ENCODE assay signal across 14 cellular contexts in genomic region chr5:2203774-2204173, GRCh38.
DNase-seq lines count a peak whose midpoint lies in the region; ATAC-seq and TF ChIP-seq lines count a peak whose summit lies in the region.
"Had no signal": no experiment of that assay in that cellular context is flagged by ENCODE, and none has a peak within 500 bp of the region (broad histone marks: within the 10 kb centered on the region; RNA-seq: fewer than 3 reads in every experiment).

No MANE protein-coding gene starts in this region.

- TF ChIP-seq CTCF in endodermal cell (conservative IDR thresholded peaks at IDR 0.05): no peak

- POLR2A ChIA-PET in activated CD4-positive, alpha-beta T cell treated with anti-CD3 and anti-CD28 coated beads, Interleukin-2, amount 10 ng/mL, durations not matched to agents 7 days and 5 days (lab: Charles Lee): no interaction called here

- H3K27ac Mint-ChIP-seq in activated CD4-positive, alpha-beta T cell treated with anti-CD3 and anti-CD28 coated beads, Interleukin-2, amount 10 ng/mL, durations not matched to agents 7 days and 5 days: no peak overlapping the region
- no peak overlapping the region for H3K27ac Mint-ChIP-seq in endodermal cell
- H3K27ac Mint-ChIP-seq: CD4-positive, CD25-positive, alpha-beta regulatory T cell had no signal

- H3K9me3 ChIP-seq in NT2/D1 (ENCODE audit: insufficient read depth, low read length) (no peaks in the 10 kb centered on the region), endodermal cell (ENCODE audit: control insufficient read depth, low read length) (no peaks in the 10 kb centered on the region)
- H3K9me3 ChIP-seq: BLaER1 had no signal

- CTCF ChIA-PET in activated CD4-positive, alpha-beta T cell treated with anti-CD3 and anti-CD28 coated beads, Interleukin-2, amount 10 ng/mL, durations not matched to agents 7 days and 5 days (lab: Charles Lee): no interaction called here

- H3K9me3 Mint-ChIP-seq in activated CD4-positive, alpha-beta T cell treated with anti-CD3 and anti-CD28 coated beads, Interleukin-2, amount 10 ng/mL, durations not matched to agents 7 days and 5 days: no peaks in the 10 kb centered on the region
- H3K9me3 Mint-ChIP-seq in endodermal cell: no peaks in the 10 kb centered on the region

- no peaks in the 10 kb centered on the region for H3K27me3 ChIP-seq in NT2/D1 (ENCODE audit: insufficient read depth, insufficient read length)
- no peaks in the 10 kb centered on the region for H3K27me3 ChIP-seq in endodermal cell (ENCODE audit: control insufficient read depth, insufficient read depth, low read length, poor library complexity, severe bottlenecking)
- H3K27me3 ChIP-seq: BLaER1 had no signal

- H3K36me3 Mint-ChIP-seq in activated CD4-positive, alpha-beta T cell treated with anti-CD3 and anti-CD28 coated beads, Interleukin-2, amount 10 ng/mL, durations not matched to agents 7 days and 5 days (ENCODE audit: low read depth): no peaks in the 10 kb centered on the region
- H3K36me3 Mint-ChIP-seq in endodermal cell (ENCODE audit: low read depth): no peaks in the 10 kb centered on the region
- H3K36me3 Mint-ChIP-seq: CD4-positive, CD25-positive, alpha-beta regulatory T cell had no signal

- DNase-seq in activated CD4-positive, alpha-beta T cell treated with anti-CD3 and anti-CD28 coated beads, Interleukin-2, amount 10 ng/mL, durations not matched to agents 7 days and 5 days: peak; percentile 0
- no peak for DNase-seq in activated CD4-positive, alpha-beta T cell treated with anti-CD3 and anti-CD28 coated beads, Interleukin-2, amount 50 U/mL, for 4 hours
- DNase-seq in NT2/D1 (ENCODE audit: low read depth, low spot score): peak; percentile 22
- peak; percentile 43 for DNase-seq in endodermal cell
- no peak for DNase-seq in NCI-H2029 (lab: John Stamatoyannopoulos, UW)
- no peak for DNase-seq in Ammon's horn (ENCODE audit: low spot score)
- DNase-seq: CD4-positive, CD25-positive, alpha-beta regulatory T cell; DMS53; GF-D8; GM23248 had no signal

- peaks cover 6% of the 10 kb centered on the region for H3K4me1 ChIP-seq in NT2/D1 (ENCODE audit: insufficient read depth, insufficient read length)
- peaks cover 10% of the 10 kb centered on the region for H3K4me1 ChIP-seq in endodermal cell (ENCODE audit: control insufficient read depth, insufficient read depth, low read length)
- H3K4me1 ChIP-seq: BLaER1 had no signal

- no peaks in the 10 kb centered on the region for H3K4me1 Mint-ChIP-seq in activated CD4-positive, alpha-beta T cell treated with anti-CD3 and anti-CD28 coated beads, Interleukin-2, amount 10 ng/mL, durations not matched to agents 7 days and 5 days
- peaks cover 20% of the 10 kb centered on the region for H3K4me1 Mint-ChIP-seq in endodermal cell
- H3K4me1 Mint-ChIP-seq: CD4-positive, CD25-positive, alpha-beta regulatory T cell had no signal

- H3K9ac ChIP-seq in NT2/D1 (ENCODE audit: insufficient read length, low read depth): no peak overlapping the region
- no peak overlapping the region for H3K9ac ChIP-seq in endodermal cell (ENCODE audit: extremely low read depth, low read length, poor library complexity, severe bottlenecking)
- H3K9ac ChIP-seq: BLaER1, GM23248 had no signal

- 73 to 74% methylated on average over 3 of the region's 3 CpGs for WGBS in endodermal cell (ENCODE audit: insufficient coverage in 1 of 2, insufficient read length in 1 of 2), 2 experiments

- H3K36me3 ChIP-seq in NT2/D1 (ENCODE audit: insufficient read depth, insufficient read length, low read length): no peaks in the 10 kb centered on the region
- H3K36me3 ChIP-seq in endodermal cell (ENCODE audit: control insufficient read depth, insufficient read depth, low read length): no peaks in the 10 kb centered on the region
- H3K36me3 ChIP-seq: BLaER1 had no signal

- H3K27ac ChIP-seq in endodermal cell (ENCODE audit: low read depth, low read length): no peak overlapping the region
- H3K27ac ChIP-seq: 22Rv1, BLaER1, GM23248 had no signal

- no peaks in the 10 kb centered on the region for H3K27me3 Mint-ChIP-seq in activated CD4-positive, alpha-beta T cell treated with anti-CD3 and anti-CD28 coated beads, Interleukin-2, amount 10 ng/mL, durations not matched to agents 7 days and 5 days
- H3K27me3 Mint-ChIP-seq in endodermal cell (ENCODE audit: insufficient read depth): peaks cover 14% of the 10 kb centered on the region
- H3K27me3 Mint-ChIP-seq: CD4-positive, CD25-positive, alpha-beta regulatory T cell had no signal

- ATAC-seq in GM21515 (IDR thresholded peaks at IDR 0.05; ENCODE audit: unreplicated experiment): no peak
- ATAC-seq: HCT116 had no signal

- H3K4me3 ChIP-seq in NT2/D1 (ENCODE audit: insufficient read length, low read depth): no peak overlapping the region
- H3K4me3 ChIP-seq in endodermal cell (ENCODE audit: low read length): no peak overlapping the region
- H3K4me3 ChIP-seq: BLaER1, GM23248 had no signal

- no peak overlapping the region for H3K4me3 Mint-ChIP-seq in activated CD4-positive, alpha-beta T cell treated with anti-CD3 and anti-CD28 coated beads, Interleukin-2, amount 10 ng/mL, durations not matched to agents 7 days and 5 days
- H3K4me3 Mint-ChIP-seq in endodermal cell: no peak overlapping the region
- H3K4me3 Mint-ChIP-seq: CD4-positive, CD25-positive, alpha-beta regulatory T cell had no signal

Comparison
In these comparisons a context has a peak if more than half of its experiments do, and no peak if none do; other contexts are left out.
1. DNase-seq: peak in activated CD4-positive, alpha-beta T cell treated with anti-CD3 and anti-CD28 coated beads, Interleukin-2, amount 10 ng/mL, durations not matched to agents 7 days and 5 days (single experiment), NT2/D1 (single experiment) and endodermal cell (single experiment); none in activated CD4-positive, alpha-beta T cell treated with anti-CD3 and anti-CD28 coated beads, Interleukin-2, amount 50 U/mL, for 4 hours (0 of 2), NCI-H2029 (single experiment) and Ammon's horn (single experiment).